1 cellular context compared by ENCODE assay signal in genomic region chr10:58157076-58157766, GRCh38.
TF ChIP-seq lines count a peak whose summit lies in the region.

No MANE protein-coding gene starts in this region.

TF ChIP-seq in GM23338, 12 proteins besides CTCF, POLR2A, EP300 and RAD21 (continued from another document):
- TF ChIP-seq, protein P1, sequence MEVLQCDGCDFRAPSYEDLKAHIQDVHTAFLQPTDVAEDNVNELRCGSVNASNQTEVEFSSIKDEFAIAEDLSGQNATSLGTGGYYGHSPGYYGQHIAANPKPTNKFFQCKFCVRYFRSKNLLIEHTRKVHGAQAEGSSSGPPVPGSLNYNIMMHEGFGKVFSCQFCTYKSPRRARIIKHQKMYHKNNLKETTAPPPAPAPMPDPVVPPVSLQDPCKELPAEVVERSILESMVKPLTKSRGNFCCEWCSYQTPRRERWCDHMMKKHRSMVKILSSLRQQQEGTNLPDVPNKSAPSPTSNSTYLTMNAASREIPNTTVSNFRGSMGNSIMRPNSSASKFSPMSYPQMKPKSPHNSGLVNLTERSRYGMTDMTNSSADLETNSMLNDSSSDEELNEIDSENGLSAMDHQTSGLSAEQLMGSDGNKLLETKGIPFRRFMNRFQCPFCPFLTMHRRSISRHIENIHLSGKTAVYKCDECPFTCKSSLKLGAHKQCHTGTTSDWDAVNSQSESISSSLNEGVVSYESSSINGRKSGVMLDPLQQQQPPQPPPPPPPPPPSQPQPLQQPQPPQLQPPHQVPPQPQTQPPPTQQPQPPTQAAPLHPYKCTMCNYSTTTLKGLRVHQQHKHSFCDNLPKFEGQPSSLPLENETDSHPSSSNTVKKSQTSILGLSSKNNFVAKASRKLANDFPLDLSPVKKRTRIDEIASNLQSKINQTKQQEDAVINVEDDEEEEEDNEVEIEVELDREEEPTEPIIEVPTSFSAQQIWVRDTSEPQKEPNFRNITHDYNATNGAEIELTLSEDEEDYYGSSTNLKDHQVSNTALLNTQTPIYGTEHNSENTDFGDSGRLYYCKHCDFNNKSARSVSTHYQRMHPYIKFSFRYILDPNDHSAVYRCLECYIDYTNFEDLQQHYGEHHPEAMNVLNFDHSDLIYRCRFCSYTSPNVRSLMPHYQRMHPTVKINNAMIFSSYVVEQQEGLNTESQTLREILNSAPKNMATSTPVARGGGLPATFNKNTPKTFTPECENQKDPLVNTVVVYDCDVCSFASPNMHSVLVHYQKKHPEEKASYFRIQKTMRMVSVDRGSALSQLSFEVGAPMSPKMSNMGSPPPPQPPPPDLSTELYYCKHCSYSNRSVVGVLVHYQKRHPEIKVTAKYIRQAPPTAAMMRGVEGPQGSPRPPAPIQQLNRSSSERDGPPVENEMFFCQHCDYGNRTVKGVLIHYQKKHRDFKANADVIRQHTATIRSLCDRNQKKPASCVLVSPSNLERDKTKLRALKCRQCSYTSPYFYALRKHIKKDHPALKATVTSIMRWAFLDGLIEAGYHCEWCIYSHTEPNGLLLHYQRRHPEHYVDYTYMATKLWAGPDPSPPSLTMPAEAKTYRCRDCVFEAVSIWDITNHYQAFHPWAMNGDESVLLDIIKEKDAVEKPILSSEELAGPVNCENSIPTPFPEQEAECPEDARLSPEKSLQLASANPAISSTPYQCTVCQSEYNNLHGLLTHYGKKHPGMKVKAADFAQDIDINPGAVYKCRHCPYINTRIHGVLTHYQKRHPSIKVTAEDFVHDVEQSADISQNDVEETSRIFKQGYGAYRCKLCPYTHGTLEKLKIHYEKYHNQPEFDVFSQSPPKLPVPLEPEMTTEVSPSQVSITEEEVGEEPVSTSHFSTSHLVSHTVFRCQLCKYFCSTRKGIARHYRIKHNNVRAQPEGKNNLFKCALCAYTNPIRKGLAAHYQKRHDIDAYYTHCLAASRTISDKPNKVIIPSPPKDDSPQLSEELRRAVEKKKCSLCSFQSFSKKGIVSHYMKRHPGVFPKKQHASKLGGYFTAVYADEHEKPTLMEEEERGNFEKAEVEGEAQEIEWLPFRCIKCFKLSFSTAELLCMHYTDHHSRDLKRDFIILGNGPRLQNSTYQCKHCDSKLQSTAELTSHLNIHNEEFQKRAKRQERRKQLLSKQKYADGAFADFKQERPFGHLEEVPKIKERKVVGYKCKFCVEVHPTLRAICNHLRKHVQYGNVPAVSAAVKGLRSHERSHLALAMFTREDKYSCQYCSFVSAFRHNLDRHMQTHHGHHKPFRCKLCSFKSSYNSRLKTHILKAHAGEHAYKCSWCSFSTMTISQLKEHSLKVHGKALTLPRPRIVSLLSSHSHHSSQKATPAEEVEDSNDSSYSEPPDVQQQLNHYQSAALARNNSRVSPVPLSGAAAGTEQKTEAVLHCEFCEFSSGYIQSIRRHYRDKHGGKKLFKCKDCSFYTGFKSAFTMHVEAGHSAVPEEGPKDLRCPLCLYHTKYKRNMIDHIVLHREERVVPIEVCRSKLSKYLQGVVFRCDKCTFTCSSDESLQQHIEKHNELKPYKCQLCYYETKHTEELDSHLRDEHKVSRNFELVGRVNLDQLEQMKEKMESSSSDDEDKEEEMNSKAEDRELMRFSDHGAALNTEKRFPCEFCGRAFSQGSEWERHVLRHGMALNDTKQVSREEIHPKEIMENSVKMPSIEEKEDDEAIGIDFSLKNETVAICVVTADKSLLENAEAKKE (CRISPR knock-in tag; IDR thresholded peaks at IDR 0.05) = no peak
